In genomic region chr1:219476116-219476515, GRCh38 we compare ENCODE assay signal across 12 cellular contexts.
A peak's percentile ranks its signal among the peaks of the same experiment; 100 is the strongest.
DNase-seq lines count a peak whose midpoint lies in the region; ATAC-seq, FAIRE-seq and TF ChIP-seq lines count a peak whose summit lies in the region.
"Had no signal": no experiment of that assay in that cellular context is flagged by ENCODE, and none has a peak within 500 bp of the region (broad histone marks: within the 10 kb centered on the region; RNA-seq: fewer than 3 reads in every experiment).

No MANE protein-coding gene starts in this region.

- no peak overlapping the region for H3K27ac ChIP-seq in trophoblast cell (ENCODE audit: low read depth, low read length)
- H3K27ac ChIP-seq: esophagus squamous epithelium had no signal

- H3K27me3 ChIP-seq in trophoblast cell (ENCODE audit: insufficient read depth, low read length) = no peaks in the 10 kb centered on the region
- no peaks in the 10 kb centered on the region for H3K27me3 ChIP-seq in HAP-1 (ENCODE audit: low read depth)
- H3K27me3 ChIP-seq: esophagus squamous epithelium had no signal

- POLR2A ChIA-PET in activated CD4-positive, alpha-beta T cell treated with anti-CD3 and anti-CD28 coated beads, Interleukin-2, amount 10 ng/mL, durations not matched to agents 7 days and 5 days (lab: Charles Lee) = interaction anchor here (0.6 kb wide), 1 partner anchor 38 kb away, joined by 3 read pairs; no protein-coding TSS in a partner anchor

- no peak overlapping the region for H3K18ac ChIP-seq in trophoblast cell (ENCODE audit: low read length)

- no peak overlapping the region for H3K14ac ChIP-seq in trophoblast cell (ENCODE audit: low read length)

- H3K27me3 Mint-ChIP-seq in activated CD4-positive, alpha-beta T cell treated with anti-CD3 and anti-CD28 coated beads, Interleukin-2, amount 10 ng/mL, durations not matched to agents 7 days and 5 days = peaks cover 3% of the 10 kb centered on the region
- H3K27me3 Mint-ChIP-seq: activated naive CD8-positive, alpha-beta T cell treated with anti-CD3 and anti-CD28 coated beads for 36 hours had no signal

- peaks cover 2% of the 10 kb centered on the region for H3K79me1 ChIP-seq in trophoblast cell (ENCODE audit: low read length)

- no peak overlapping the region for H4K12ac ChIP-seq in trophoblast cell (ENCODE audit: low read depth, low read length)

- no peak overlapping the region for H2AK5ac ChIP-seq in trophoblast cell (ENCODE audit: low read length)

- H3K9ac ChIP-seq in trophoblast cell (ENCODE audit: low read length) = no peak overlapping the region

- H3K4me2 ChIP-seq in trophoblast cell (ENCODE audit: low read length) = no peak overlapping the region

- peak; percentile 70 for ATAC-seq in GM19372 (IDR thresholded peaks at IDR 0.05; ENCODE audit: low read depth, unreplicated experiment)
- ATAC-seq in HG02610 (IDR thresholded peaks at IDR 0.05; ENCODE audit: unreplicated experiment) = peak; percentile 89
- ATAC-seq in HG03175 (IDR thresholded peaks at IDR 0.05; ENCODE audit: unreplicated experiment) = peak; percentile 70

- in situ Hi-C loops in HAP-1 (cut with MboI; ENCODE audit: low sequenced_read_pairs) = no loop called here

- CTCF ChIA-PET in activated CD4-positive, alpha-beta T cell treated with anti-CD3 and anti-CD28 coated beads, Interleukin-2, amount 10 ng/mL, durations not matched to agents 7 days and 5 days (lab: Charles Lee) = no interaction called here

- peaks cover 5% of the 10 kb centered on the region for H3K9me3 Mint-ChIP-seq in activated CD4-positive, alpha-beta T cell treated with anti-CD3 and anti-CD28 coated beads, Interleukin-2, amount 10 ng/mL, durations not matched to agents 7 days and 5 days
- H3K9me3 Mint-ChIP-seq: activated naive CD8-positive, alpha-beta T cell treated with anti-CD3 and anti-CD28 coated beads for 36 hours had no signal

- no peak overlapping the region for H2BK120ac ChIP-seq in trophoblast cell (ENCODE audit: insufficient read depth, low read length, poor library complexity)

- H3K36me3 Mint-ChIP-seq in activated CD4-positive, alpha-beta T cell treated with anti-CD3 and anti-CD28 coated beads, Interleukin-2, amount 10 ng/mL, durations not matched to agents 7 days and 5 days (ENCODE audit: low read depth) = no peaks in the 10 kb centered on the region
- H3K36me3 Mint-ChIP-seq: activated naive CD8-positive, alpha-beta T cell treated with anti-CD3 and anti-CD28 coated beads for 36 hours had no signal

- H3K23ac ChIP-seq in trophoblast cell (ENCODE audit: low read length) = no peak overlapping the region

- DNase-seq in GM12892 (ENCODE audit: insufficient read length) = no peak
- no peak for DNase-seq in trophoblast cell
- no peak for DNase-seq in activated naive CD4-positive, alpha-beta T cell treated with anti-CD3 and anti-CD28 coated beads, Interleukin-2, amount 50 U/mL, for 16 hours
- DNase-seq in activated CD4-positive, alpha-beta T cell treated with anti-CD3 and anti-CD28 coated beads, Interleukin-2, amount 10 ng/mL, durations not matched to agents 7 days and 5 days = no peak
- no peak for DNase-seq in HAP-1 (ENCODE audit: low spot score in 2 of 2)
- DNase-seq: activated naive CD8-positive, alpha-beta T cell treated with anti-CD3 and anti-CD28 coated beads for 36 hours; esophagus squamous epithelium; mesenchymal stem cell; NCI-H345 had no signal

- no CpG with 5 or more reads among the region's 2 CpGs for whole genome bisulfite sequencing in trophoblast cell (ENCODE audit: extremely low coverage, insufficient coverage, insufficient read length)

- no peak overlapping the region for H4K8ac ChIP-seq in trophoblast cell (ENCODE audit: low read depth, low read length)

- H3K4me3 ChIP-seq in trophoblast cell (ENCODE audit: low read depth, low read length) = no peak overlapping the region
- no peak overlapping the region for H3K4me3 ChIP-seq in HAP-1
- H3K4me3 ChIP-seq: esophagus squamous epithelium had no signal

- no peak overlapping the region for H3K4me3 Mint-ChIP-seq in activated CD4-positive, alpha-beta T cell treated with anti-CD3 and anti-CD28 coated beads, Interleukin-2, amount 10 ng/mL, durations not matched to agents 7 days and 5 days
- H3K4me3 Mint-ChIP-seq: activated naive CD8-positive, alpha-beta T cell treated with anti-CD3 and anti-CD28 coated beads for 36 hours had no signal

- H3K4me1 ChIP-seq in trophoblast cell (ENCODE audit: control insufficient read depth in 1 of 2, insufficient read depth in 2 of 2, low read length in 2 of 2) (peaks cover 0 to 6% of the 10 kb centered on the region in 2 experiments), HAP-1 (no peaks in the 10 kb centered on the region; the same call in 1 of the 2 replicates)
- H3K4me1 ChIP-seq: esophagus squamous epithelium had no signal

- no peaks in the 10 kb centered on the region for H3K9me3 ChIP-seq in trophoblast cell (ENCODE audit: insufficient read depth, low read depth, low read length)
- no peaks in the 10 kb centered on the region for H3K9me3 ChIP-seq in HAP-1
- H3K9me3 ChIP-seq: esophagus squamous epithelium had no signal

- H2BK5ac ChIP-seq in trophoblast cell (ENCODE audit: low read depth, low read length, poor library complexity) = no peak overlapping the region

- H3K27ac Mint-ChIP-seq in activated CD4-positive, alpha-beta T cell treated with anti-CD3 and anti-CD28 coated beads, Interleukin-2, amount 10 ng/mL, durations not matched to agents 7 days and 5 days = no peak overlapping the region
- H3K27ac Mint-ChIP-seq: activated naive CD8-positive, alpha-beta T cell treated with anti-CD3 and anti-CD28 coated beads for 36 hours had no signal

- no peak overlapping the region for H3K4ac ChIP-seq in trophoblast cell (ENCODE audit: low read depth, low read length)

- TF ChIP-seq POLR2A in GM12892 (IDR thresholded peaks at IDR 0.05; ENCODE audit: low read depth, low read length) = no peak

- H2AFZ ChIP-seq in trophoblast cell (ENCODE audit: insufficient read depth, low read length, poor library complexity) = no peak overlapping the region

- no peaks in the 10 kb centered on the region for H3K36me3 ChIP-seq in trophoblast cell (ENCODE audit: control insufficient read depth in 1 of 2, insufficient read depth in 2 of 2, low read length in 2 of 2)
- no peaks in the 10 kb centered on the region for H3K36me3 ChIP-seq in HAP-1 (replicated peaks)
- H3K36me3 ChIP-seq: esophagus squamous epithelium had no signal

- FAIRE-seq in GM12892 (lab: Jason Lieb, UNC) = peak; percentile 83

- H3K4me1 Mint-ChIP-seq in activated CD4-positive, alpha-beta T cell treated with anti-CD3 and anti-CD28 coated beads, Interleukin-2, amount 10 ng/mL, durations not matched to agents 7 days and 5 days = no peaks in the 10 kb centered on the region
- H3K4me1 Mint-ChIP-seq: activated naive CD8-positive, alpha-beta T cell treated with anti-CD3 and anti-CD28 coated beads for 36 hours had no signal

- no peak overlapping the region for H2BK12ac ChIP-seq in trophoblast cell (ENCODE audit: low read length)

- H4K91ac ChIP-seq in trophoblast cell (ENCODE audit: low read depth, low read length) = no peak overlapping the region

- no peaks in the 10 kb centered on the region for H3K79me2 ChIP-seq in trophoblast cell (ENCODE audit: control insufficient read depth, insufficient read depth, low read length, poor library complexity)
